ENCODE assay signal across 13 cellular contexts in the genomic region with DNA sequence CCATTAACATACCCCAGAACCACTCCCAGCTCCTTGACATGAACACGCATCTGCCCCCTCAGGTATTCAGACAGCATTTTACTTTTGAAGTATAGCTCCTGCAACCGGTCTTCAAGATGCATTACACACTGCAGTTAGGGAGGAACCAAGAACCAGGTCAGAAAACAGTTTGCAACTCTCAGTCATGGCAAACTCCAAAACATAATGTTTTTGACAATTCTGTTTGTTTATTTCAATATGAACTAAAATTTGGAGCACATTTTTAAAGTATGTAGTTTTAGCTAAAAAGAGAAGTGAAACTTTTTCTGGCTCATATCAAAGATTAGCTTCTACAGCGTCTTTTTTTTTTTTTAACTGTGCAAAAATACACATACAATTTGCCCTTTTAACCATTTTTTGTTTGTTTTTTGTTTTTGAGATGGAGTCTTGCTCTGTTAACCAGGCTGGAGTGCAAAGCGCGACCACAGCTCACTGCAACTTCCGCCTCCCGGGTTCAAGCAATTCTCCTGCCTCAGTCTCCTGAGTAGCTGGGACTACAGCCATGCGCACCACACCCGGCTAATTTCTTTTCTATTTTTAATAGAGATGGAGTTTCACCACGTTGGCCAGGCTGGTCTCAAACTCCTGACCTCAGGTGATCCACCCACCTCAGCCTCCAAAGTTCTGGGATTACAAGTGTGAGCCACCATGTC. TPM values are rescaled to one million over a fixed set of nuclear protein-coding genes. Genes with fewer than 3 reads are reported as not detected.
DNase-seq lines count a peak whose midpoint lies in the region; ATAC-seq and TF ChIP-seq lines count a peak whose summit lies in the region.
"Had no signal": no experiment of that assay in that cellular context is flagged by ENCODE, and none has a peak within 500 bp of the region (broad histone marks: within the 10 kb centered on the region; RNA-seq: fewer than 3 reads in every experiment).

No MANE protein-coding gene starts in this region.

- TF ChIP-seq CTCF in mesothelial cell of epicardium (IDR thresholded peaks at IDR 0.05; ENCODE audit: unreplicated experiment) (no peak), uterus (IDR thresholded peaks at IDR 0.05) (no peak)

- peaks cover 43% of the 10 kb centered on the region for H3K36me3 Mint-ChIP-seq in mesothelial cell of epicardium

- no peaks in the 10 kb centered on the region for H3K4me1 ChIP-seq in uterus

- peak overlapping the region; percentile 22 for H3K27ac Mint-ChIP-seq in mesothelial cell of epicardium
- H3K27ac Mint-ChIP-seq: activated naive CD4-positive, alpha-beta T cell treated with anti-CD3 and anti-CD28 coated beads, Interleukin-2, amount 10 ng/mL, durations not matched to agents 7 days and 5 days; WTC11 had no signal

- H3K36me3 ChIP-seq in uterus, result no peaks in the 10 kb centered on the region

- intact Hi-C loops in sciatic nerve (cut with DNase I) (loop anchor here (1.0 kb wide), 1 partner anchor 37 kb away; no protein-coding TSS in a partner anchor), uterus (cut with DNase I; ENCODE audit: low total_unique reads) (no loop called here)

- peaks cover 8% of the 10 kb centered on the region for H3K9me3 Mint-ChIP-seq in mesothelial cell of epicardium
- H3K9me3 Mint-ChIP-seq: activated naive CD4-positive, alpha-beta T cell treated with anti-CD3 and anti-CD28 coated beads, Interleukin-2, amount 10 ng/mL, durations not matched to agents 7 days and 5 days; WTC11 had no signal

- H3K9me3 ChIP-seq in uterus, result no peaks in the 10 kb centered on the region
- H3K9me3 ChIP-seq: Peyer's patch had no signal

- ATAC-seq in GM18867 (IDR thresholded peaks at IDR 0.05; ENCODE audit: unreplicated experiment), result peak; percentile 83
- ATAC-seq in GM21619 (IDR thresholded peaks at IDR 0.05; ENCODE audit: unreplicated experiment), result peak; percentile 69
- ATAC-seq in HG03280 (IDR thresholded peaks at IDR 0.05; ENCODE audit: unreplicated experiment), result peak; percentile 75
- no peak for ATAC-seq in sciatic nerve
- ATAC-seq: WTC11 had no signal

- no peaks in the 10 kb centered on the region for H3K27me3 Mint-ChIP-seq in mesothelial cell of epicardium (ENCODE audit: low read depth)
- H3K27me3 Mint-ChIP-seq: activated naive CD4-positive, alpha-beta T cell treated with anti-CD3 and anti-CD28 coated beads, Interleukin-2, amount 10 ng/mL, durations not matched to agents 7 days and 5 days had no signal

- H3K4me3 Mint-ChIP-seq in mesothelial cell of epicardium, result no peak overlapping the region
- H3K4me3 Mint-ChIP-seq: activated naive CD4-positive, alpha-beta T cell treated with anti-CD3 and anti-CD28 coated beads, Interleukin-2, amount 10 ng/mL, durations not matched to agents 7 days and 5 days; WTC11 had no signal

- H3K27ac ChIP-seq in uterus, result no peak overlapping the region

- H3K4me3 ChIP-seq in uterus, result no peak overlapping the region
- H3K4me3 ChIP-seq: skin epidermis had no signal

- DNase-seq in mesothelial cell of epicardium (ENCODE audit: low spot score in 2 of 2, unreplicated experiment in 2 of 2), result no peak
- DNase-seq in sciatic nerve (ENCODE audit: low spot score), result no peak
- DNase-seq in KG1 (lab: John Stamatoyannopoulos, UW), result no peak
- no peak for DNase-seq in NCI-H146 (lab: John Stamatoyannopoulos, UW)
- DNase-seq in uterus, result no peak
- DNase-seq: activated naive CD4-positive, alpha-beta T cell treated with anti-CD3 and anti-CD28 coated beads, Interleukin-2, amount 10 ng/mL, durations not matched to agents 7 days and 5 days; NCI-H1105 treated with DMSO at 0.1 percent for 48 hours had no signal

- H3K4me1 Mint-ChIP-seq in mesothelial cell of epicardium, result no peaks in the 10 kb centered on the region
- H3K4me1 Mint-ChIP-seq: WTC11 had no signal

- TF ChIP-seq POLR2A in uterus (IDR thresholded peaks at IDR 0.05), result no peak

- H3K27me3 ChIP-seq in uterus, result no peaks in the 10 kb centered on the region
- H3K27me3 ChIP-seq: Peyer's patch had no signal

RNA-seq across cellular contexts. Expression of a gene that starts 12.2 kb away (rescaled TPM):
- total RNA-seq in mesothelial cell of epicardium, result 26.7 to 29.7 TPM (median 29.0 TPM) in 3 replicates
- 48.4 TPM for total RNA-seq in sciatic nerve
- total RNA-seq in uterus, result 10 to 100 TPM; 11.8 to 36.8 (median 23.4) TPM
